Comparison of ENCODE assay signal across 16 cellular contexts in genomic region chr2:9029721-9030120, GRCh38. TPM values are rescaled to one million over a fixed set of nuclear protein-coding genes. Genes with fewer than 3 reads are reported as not detected.
DNase-seq lines count a peak whose midpoint lies in the region; FAIRE-seq and TF ChIP-seq lines count a peak whose summit lies in the region.
"Had no signal": no experiment of that assay in that cellular context is flagged by ENCODE, and none has a peak within 500 bp of the region (broad histone marks: within the 10 kb centered on the region; RNA-seq: fewer than 3 reads in every experiment).

No MANE protein-coding gene starts in this region.

- no peak for FAIRE-seq in RCC 7860 (lab: Jason Lieb, UNC)
- no peak for FAIRE-seq in frontal cortex (lab: Jason Lieb, UNC)

- peak overlapping the region; percentile 34; the same call in 1 of the 2 replicates for H3K27ac ChIP-seq in C4-2B
- H3K27ac ChIP-seq: SJSA1 had no signal

- no peak for TF ChIP-seq CTCF in C4-2B (conservative IDR thresholded peaks at IDR 0.05)

- DNase-seq in COR-L47 (lab: John Stamatoyannopoulos, UW) = peak; percentile 53
- DNase-seq in NCI-H1092 treated with DMSO at 0.1 percent for 48 hours (lab: John Stamatoyannopoulos, UW) = peak; percentile 16
- peak; percentile 89 for DNase-seq in NCI-H748 (lab: John Stamatoyannopoulos, UW; ENCODE audit: unreplicated experiment)
- DNase-seq in activated CD4-positive, alpha-beta T cell treated with anti-CD3 and anti-CD28 coated beads for 4 hours = no peak
- no peak for DNase-seq in RCC 7860 (ENCODE audit: low spot score)
- DNase-seq in frontal cortex (ENCODE audit: low spot score in 2 of 2) = no peak
- DNase-seq: BE2C; CD8-positive, alpha-beta T cell; GDM1; GOT3; NCI-H187 treated with DMSO at 0.1 percent for 48 hours; NCI-H345; NK-92 treated with Interleukin-12 subunit alpha and Interleukin-12 subunit beta, amount 100 ng/mL, for 24 hours; OCI-M1 had no signal

RNA-seq across cellular contexts. Expression of gene MBOAT2, which starts 26.2 kb away (rescaled TPM):
- total RNA-seq in frontal cortex = 125 TPM

Comparison
In these comparisons a context has a peak if more than half of its experiments do, and no peak if none do; other contexts are left out.
1. DNase-seq: peak in COR-L47 (single experiment), NCI-H1092 treated with DMSO at 0.1 percent for 48 hours (single experiment) and NCI-H748 (single experiment); none in activated CD4-positive, alpha-beta T cell treated with anti-CD3 and anti-CD28 coated beads for 4 hours (0 of 2), RCC 7860 (single experiment) and frontal cortex (0 of 2).